ENCODE assay signal across 16 cellular contexts in the genomic region with DNA sequence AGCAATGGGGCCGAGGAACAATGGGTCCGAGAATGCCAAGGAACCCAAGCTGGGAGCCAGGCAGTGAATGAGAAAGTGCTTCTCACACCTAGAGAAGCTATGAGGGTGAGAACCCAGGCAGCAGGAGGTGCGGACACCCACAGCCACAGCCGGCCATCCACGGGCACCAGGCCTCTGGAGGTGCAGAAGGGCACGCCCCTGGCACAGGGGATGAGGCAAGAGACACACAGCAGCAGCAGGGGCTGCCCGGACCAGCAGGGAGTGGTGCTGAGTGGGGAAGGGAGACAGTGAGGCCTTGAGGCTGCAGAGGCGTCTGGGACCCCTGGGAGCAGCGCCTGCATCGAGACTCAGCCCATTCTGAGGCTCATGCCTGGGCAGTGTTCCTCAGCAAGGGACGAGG.
DNase-seq lines count a peak whose midpoint lies in the region; ATAC-seq lines count a peak whose summit lies in the region.
"Had no signal": no experiment of that assay in that cellular context is flagged by ENCODE, and none has a peak within 500 bp of the region (broad histone marks: within the 10 kb centered on the region; RNA-seq: fewer than 3 reads in every experiment).

No MANE protein-coding gene starts in this region.

- no peaks in the 10 kb centered on the region for H3K9me3 Mint-ChIP-seq in activated naive CD4-positive, alpha-beta T cell treated with anti-CD3 and anti-CD28 coated beads, Interleukin-2, amount 50 U/mL, for 24 hours
- no peaks in the 10 kb centered on the region for H3K9me3 Mint-ChIP-seq in activated naive CD4-positive, alpha-beta T cell treated with anti-CD3 and anti-CD28 coated beads for 36 hours
- H3K9me3 Mint-ChIP-seq in naive B cell: no peaks in the 10 kb centered on the region
- peaks cover 5% of the 10 kb centered on the region for H3K9me3 Mint-ChIP-seq in stimulated activated memory B cell treated with anti-CD40 and anti-IgM and Interleukin-4, amounts not matched to agents 10 μg/mL and 1 μg/mL and 100 μg/mL, for 72 hours

- no peak for DNase-seq in activated naive CD4-positive, alpha-beta T cell treated with anti-CD3 and anti-CD28 coated beads for 36 hours
- DNase-seq in NT2/D1 (ENCODE audit: low read depth, low spot score): no peak
- DNase-seq in naive B cell: no peak
- no peak for DNase-seq in hepatic stellate cell (ENCODE audit: low spot score)
- no peak for DNase-seq in activated CD4-positive, alpha-beta T cell treated with anti-CD3 and anti-CD28 coated beads for 48 hours
- DNase-seq in NCI-H187 treated with DMSO at 0.1 percent for 48 hours (lab: John Stamatoyannopoulos, UW): no peak
- DNase-seq: 8988T, DMS79, HCEC 1CT, NCI-H1105, NCI-H2081 treated with DMSO at 0.1 percent for 48 hours, Right ventricle myocardium superior had no signal

- peaks cover 22% of the 10 kb centered on the region for H3K4me1 ChIP-seq in NT2/D1 (ENCODE audit: insufficient read depth, insufficient read length)

- H3K4me3 Mint-ChIP-seq in activated naive CD4-positive, alpha-beta T cell treated with anti-CD3 and anti-CD28 coated beads, Interleukin-2, amount 50 U/mL, for 24 hours: no peak overlapping the region
- H3K4me3 Mint-ChIP-seq in activated naive CD4-positive, alpha-beta T cell treated with anti-CD3 and anti-CD28 coated beads for 36 hours: no peak overlapping the region
- peak overlapping the region in 7 of 8 donors; percentile 10 to 85 (median 68) for H3K4me3 Mint-ChIP-seq in naive B cell
- no peak overlapping the region for H3K4me3 Mint-ChIP-seq in stimulated activated memory B cell treated with anti-CD40 and anti-IgM and Interleukin-4, amounts not matched to agents 10 μg/mL and 1 μg/mL and 100 μg/mL, for 72 hours

- intact Hi-C loops in activated naive CD4-positive, alpha-beta T cell treated with anti-CD3 and anti-CD28 coated beads for 36 hours (cut with micrococcal nuclease): no loop called here

- H3K9me3 ChIP-seq in NT2/D1 (ENCODE audit: insufficient read depth, low read length): no peaks in the 10 kb centered on the region

- peaks cover 53% of the 10 kb centered on the region for H3K4me1 Mint-ChIP-seq in activated naive CD4-positive, alpha-beta T cell treated with anti-CD3 and anti-CD28 coated beads, Interleukin-2, amount 50 U/mL, for 24 hours
- H3K4me1 Mint-ChIP-seq in activated naive CD4-positive, alpha-beta T cell treated with anti-CD3 and anti-CD28 coated beads for 36 hours (ENCODE audit: low read depth): peaks cover 45% of the 10 kb centered on the region
- peaks cover 53 to 78% (median 62%) of the 10 kb centered on the region in 3 donors for H3K4me1 Mint-ChIP-seq in naive B cell
- peaks cover 47% of the 10 kb centered on the region for H3K4me1 Mint-ChIP-seq in stimulated activated memory B cell treated with anti-CD40 and anti-IgM and Interleukin-4, amounts not matched to agents 10 μg/mL and 1 μg/mL and 100 μg/mL, for 72 hours

- CTCF ChIA-PET in activated naive CD4-positive, alpha-beta T cell treated with anti-CD3 and anti-CD28 coated beads for 36 hours (lab: Charles Lee): no interaction called here

- no peaks in the 10 kb centered on the region for H3K36me3 Mint-ChIP-seq in activated naive CD4-positive, alpha-beta T cell treated with anti-CD3 and anti-CD28 coated beads, Interleukin-2, amount 50 U/mL, for 24 hours
- no peaks in the 10 kb centered on the region for H3K36me3 Mint-ChIP-seq in activated naive CD4-positive, alpha-beta T cell treated with anti-CD3 and anti-CD28 coated beads for 36 hours (ENCODE audit: low read depth)
- peaks cover 2 to 4% of the 10 kb centered on the region in 2 donors for H3K36me3 Mint-ChIP-seq in naive B cell
- H3K36me3 Mint-ChIP-seq in stimulated activated memory B cell treated with anti-CD40 and anti-IgM and Interleukin-4, amounts not matched to agents 10 μg/mL and 1 μg/mL and 100 μg/mL, for 72 hours: peaks cover 31% of the 10 kb centered on the region

- H3K27me3 ChIP-seq in NT2/D1 (ENCODE audit: insufficient read depth, insufficient read length): no peaks in the 10 kb centered on the region

- H3K36me3 ChIP-seq in NT2/D1 (ENCODE audit: insufficient read depth, insufficient read length, low read length): peaks cover 42% of the 10 kb centered on the region

- H3K9ac ChIP-seq in NT2/D1 (ENCODE audit: insufficient read length, low read depth): peak overlapping the region; percentile 56

- no peaks in the 10 kb centered on the region for H3K27me3 Mint-ChIP-seq in activated naive CD4-positive, alpha-beta T cell treated with anti-CD3 and anti-CD28 coated beads, Interleukin-2, amount 50 U/mL, for 24 hours
- no peaks in the 10 kb centered on the region for H3K27me3 Mint-ChIP-seq in activated naive CD4-positive, alpha-beta T cell treated with anti-CD3 and anti-CD28 coated beads for 36 hours (ENCODE audit: low read depth)
- no peaks in the 10 kb centered on the region for H3K27me3 Mint-ChIP-seq in naive B cell
- no peaks in the 10 kb centered on the region for H3K27me3 Mint-ChIP-seq in stimulated activated memory B cell treated with anti-CD40 and anti-IgM and Interleukin-4, amounts not matched to agents 10 μg/mL and 1 μg/mL and 100 μg/mL, for 72 hours

- H3K4me3 ChIP-seq in NT2/D1 (ENCODE audit: insufficient read length, low read depth): no peak overlapping the region
- H3K4me3 ChIP-seq: K562, SK-N-MC had no signal

- no peak for ATAC-seq in naive B cell (ENCODE audit: low read depth in 2 of 2)
- ATAC-seq in stimulated activated memory B cell treated with anti-CD40 and anti-IgM and Interleukin-4, amounts not matched to agents 10 μg/mL and 1 μg/mL and 100 μg/mL, for 72 hours: no peak
- ATAC-seq: K562 had no signal

- peak overlapping the region; percentile 41 for H3K27ac Mint-ChIP-seq in activated naive CD4-positive, alpha-beta T cell treated with anti-CD3 and anti-CD28 coated beads, Interleukin-2, amount 50 U/mL, for 24 hours
- H3K27ac Mint-ChIP-seq in activated naive CD4-positive, alpha-beta T cell treated with anti-CD3 and anti-CD28 coated beads for 36 hours: no peak overlapping the region
- H3K27ac Mint-ChIP-seq in naive B cell: peak overlapping the region in 5 of 6 donors; percentile 60 to 98 (median 79)
- peak overlapping the region; percentile 92 for H3K27ac Mint-ChIP-seq in stimulated activated memory B cell treated with anti-CD40 and anti-IgM and Interleukin-4, amounts not matched to agents 10 μg/mL and 1 μg/mL and 100 μg/mL, for 72 hours

Comparison
In these comparisons a context has a peak if more than half of its experiments do, and no peak if none do; other contexts are left out.
1. H3K4me3 Mint-ChIP-seq: peak in naive B cell (7 of 8); none in activated naive CD4-positive, alpha-beta T cell treated with anti-CD3 and anti-CD28 coated beads, Interleukin-2, amount 50 U/mL, for 24 hours (single experiment), activated naive CD4-positive, alpha-beta T cell treated with anti-CD3 and anti-CD28 coated beads for 36 hours (single experiment) and stimulated activated memory B cell treated with anti-CD40 and anti-IgM and Interleukin-4, amounts not matched to agents 10 μg/mL and 1 μg/mL and 100 μg/mL, for 72 hours (single experiment).